ENCODE assay signal across 1 cellular context in the genomic region with DNA sequence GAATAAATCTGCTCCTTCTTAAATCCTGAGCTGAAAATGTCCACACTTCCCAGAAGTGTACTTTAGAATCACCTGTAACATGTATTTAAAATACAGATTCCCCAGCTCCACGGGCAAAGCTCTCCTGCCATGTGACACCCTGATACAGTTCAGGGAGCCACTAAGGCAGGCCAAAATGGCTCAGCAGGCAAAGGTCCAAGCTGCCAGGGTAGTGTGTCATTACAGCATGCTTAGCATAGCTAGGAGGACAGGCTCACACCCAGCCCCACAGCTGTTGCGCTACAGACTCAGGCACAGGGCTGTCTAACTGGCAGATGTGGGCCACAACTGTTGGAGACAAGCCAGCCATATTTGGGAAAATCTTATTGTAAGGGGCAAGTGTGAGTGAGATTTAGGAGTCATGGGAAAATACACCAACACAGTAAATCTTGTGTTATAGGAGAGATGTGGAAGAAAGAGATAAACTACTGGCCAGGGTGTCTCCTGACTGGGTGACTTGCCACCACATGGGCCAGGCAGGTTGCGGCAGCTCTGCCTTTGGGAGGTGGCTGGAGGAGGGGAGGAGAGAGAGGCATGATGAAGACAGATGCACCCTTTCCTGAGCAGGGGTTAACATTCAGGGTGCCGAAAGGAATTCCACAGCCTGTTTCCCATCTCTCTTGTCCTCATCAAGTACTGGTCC.
TF ChIP-seq lines count a peak whose summit lies in the region.

No MANE protein-coding gene starts in this region.

TF ChIP-seq in HEK293, 187 proteins besides CTCF, POLR2A, EP300 and RAD21 (continued from another document):
- peak; percentile 36; the same call in 1 of the 2 replicates for TF ChIP-seq ZBTB20 (tag by site-specific recombination; IDR thresholded peaks at IDR 0.05)
- TF ChIP-seq, protein P1, sequence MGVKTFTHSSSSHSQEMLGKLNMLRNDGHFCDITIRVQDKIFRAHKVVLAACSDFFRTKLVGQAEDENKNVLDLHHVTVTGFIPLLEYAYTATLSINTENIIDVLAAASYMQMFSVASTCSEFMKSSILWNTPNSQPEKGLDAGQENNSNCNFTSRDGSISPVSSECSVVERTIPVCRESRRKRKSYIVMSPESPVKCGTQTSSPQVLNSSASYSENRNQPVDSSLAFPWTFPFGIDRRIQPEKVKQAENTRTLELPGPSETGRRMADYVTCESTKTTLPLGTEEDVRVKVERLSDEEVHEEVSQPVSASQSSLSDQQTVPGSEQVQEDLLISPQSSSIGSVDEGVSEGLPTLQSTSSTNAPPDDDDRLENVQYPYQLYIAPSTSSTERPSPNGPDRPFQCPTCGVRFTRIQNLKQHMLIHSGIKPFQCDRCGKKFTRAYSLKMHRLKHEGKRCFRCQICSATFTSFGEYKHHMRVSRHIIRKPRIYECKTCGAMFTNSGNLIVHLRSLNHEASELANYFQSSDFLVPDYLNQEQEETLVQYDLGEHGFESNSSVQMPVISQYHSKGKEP (tag by site-specific recombination; IDR thresholded peaks at IDR 0.05), result no peak
- no peak for TF ChIP-seq ZNF214 (tag by site-specific recombination; IDR thresholded peaks at IDR 0.05; ENCODE audit: borderline replicate concordance)
- no peak for TF ChIP-seq ZNF624 (tag by site-specific recombination; IDR thresholded peaks at IDR 0.05)
- TF ChIP-seq ZNF776 (tag by site-specific recombination; IDR thresholded peaks at IDR 0.05; ENCODE audit: borderline replicate concordance), result no peak
